In genomic region chr12:56296207-56296785, GRCh38 we compare ENCODE assay signal across 2 cellular contexts.
TF ChIP-seq lines count a peak whose summit lies in the region.

No MANE protein-coding gene starts in this region.

TF ChIP-seq in GM23338, 12 proteins besides CTCF, POLR2A, EP300 and RAD21:
- TF ChIP-seq REST (IDR thresholded peaks at IDR 0.05; ENCODE audit: unreplicated experiment) (no peak), EZH2 (IDR thresholded peaks at IDR 0.05; ENCODE audit: low read depth, unreplicated experiment) (no peak), POLR2AphosphoS5 (IDR thresholded peaks at IDR 0.05; ENCODE audit: low read depth) (no peak), EZH2phosphoT487 (IDR thresholded peaks at IDR 0.05; ENCODE audit: unreplicated experiment) (no peak), JUNB (IDR thresholded peaks at IDR 0.05; ENCODE audit: unreplicated experiment) (no peak), NANOG (IDR thresholded peaks at IDR 0.05; ENCODE audit: borderline replicate concordance) (no peak), ETS1 (IDR thresholded peaks at IDR 0.05) (no peak), STAT1 (IDR thresholded peaks at IDR 0.05; ENCODE audit: unreplicated experiment) (no peak), ZNF331 (CRISPR knock-in tag; IDR thresholded peaks at IDR 0.05; ENCODE audit: low read depth) (no peak), ZNF114 (CRISPR knock-in tag; IDR thresholded peaks at IDR 0.05) (no peak), ZNF462 (CRISPR knock-in tag; IDR thresholded peaks at IDR 0.05) (no peak), CREB1 (CRISPR knock-in tag; IDR thresholded peaks at IDR 0.05; ENCODE audit: low read depth) (no peak)
TF ChIP-seq in GM23338: peak in this region for 0.

TF ChIP-seq in WTC11, 78 proteins besides CTCF, POLR2A, EP300 and RAD21 (continued from another document):
- no peak for TF ChIP-seq ZNF232 (CRISPR knock-in tag; IDR thresholded peaks at IDR 0.05)
- TF ChIP-seq KAT7 (CRISPR knock-in tag; IDR thresholded peaks at IDR 0.05; ENCODE audit: borderline replicate concordance): no peak
